ENCODE assay signal across 15 cellular contexts in genomic region chr19:18273566-18274302, GRCh38. TPM values are rescaled to one million over a fixed set of nuclear protein-coding genes. Genes with fewer than 3 reads are reported as not detected.
DNase-seq lines count a peak whose midpoint lies in the region; ATAC-seq and TF ChIP-seq lines count a peak whose summit lies in the region.
"Had no signal": no experiment of that assay in that cellular context is flagged by ENCODE, and none has a peak within 500 bp of the region (broad histone marks: within the 10 kb centered on the region; RNA-seq: fewer than 3 reads in every experiment).

No MANE protein-coding gene starts in this region.

- peak overlapping the region; percentile 77 to 100 (median 90) for H3K27ac ChIP-seq in transverse colon

- H3K9me3 Mint-ChIP-seq in chondrocyte (ENCODE audit: low read depth), result no peaks in the 10 kb centered on the region
- H3K9me3 Mint-ChIP-seq in naive thymus-derived CD8-positive, alpha-beta T cell, result no peaks in the 10 kb centered on the region
- H3K9me3 Mint-ChIP-seq: activated naive CD8-positive, alpha-beta T cell treated with anti-CD3 and anti-CD28 coated beads, Interleukin-2, amount 10 ng/mL, durations not matched to agents 7 days and 5 days; T-helper 1 cell treated with Interleukin-12 subunit alpha and Interleukin-12 subunit beta and Interleukin-4 antibody, amounts not matched to agents 30 μg/mL and 1 μg/mL, for 36 hours had no signal

- no peaks in the 10 kb centered on the region for H3K9me3 ChIP-seq in transverse colon

- no peak overlapping the region for H3K4me3 ChIP-seq in transverse colon

- peak overlapping the region; percentile 17 for H3K27ac Mint-ChIP-seq in chondrocyte (ENCODE audit: unreplicated experiment)
- H3K27ac Mint-ChIP-seq in naive thymus-derived CD8-positive, alpha-beta T cell, result peak overlapping the region in 6 of 10 donors; percentile 11 to 100 (median 60)
- H3K27ac Mint-ChIP-seq: T-helper 1 cell treated with Interleukin-12 subunit alpha and Interleukin-12 subunit beta and Interleukin-4 antibody, amounts not matched to agents 30 μg/mL and 1 μg/mL, for 36 hours had no signal

- TF ChIP-seq CTCF in chondrocyte (IDR thresholded peaks at IDR 0.05) (no peak), transverse colon (IDR thresholded peaks at IDR 0.05) (no peak)

- no peak for TF ChIP-seq EP300 in transverse colon (IDR thresholded peaks at IDR 0.05; ENCODE audit: low read depth)

- H3K27me3 Mint-ChIP-seq in chondrocyte (ENCODE audit: low read depth), result no peaks in the 10 kb centered on the region
- no peaks in the 10 kb centered on the region for H3K27me3 Mint-ChIP-seq in naive thymus-derived CD8-positive, alpha-beta T cell
- H3K27me3 Mint-ChIP-seq: activated naive CD8-positive, alpha-beta T cell treated with anti-CD3 and anti-CD28 coated beads, Interleukin-2, amount 10 ng/mL, durations not matched to agents 7 days and 5 days had no signal

- WGBS in transverse colon (ENCODE audit: low coverage in 1 of 2), 2 donors, result 93 to 94% methylated on average over 4 to 14 of the region's 14 CpGs

- POLR2A ChIA-PET in naive thymus-derived CD8-positive, alpha-beta T cell (lab: Charles Lee), result interaction anchor here (0.5 to 23.0 kb wide), 3 partner anchors 21 to 79 kb away, joined by 3 to 2305 read pairs (median 3); partner anchors contain the start of gene LSM4

- H3K4me1 Mint-ChIP-seq in chondrocyte (ENCODE audit: low read depth), result peaks cover 34% of the 10 kb centered on the region
- H3K4me1 Mint-ChIP-seq in naive thymus-derived CD8-positive, alpha-beta T cell, result peaks cover 16 to 49% (median 41%) of the 10 kb centered on the region in 4 donors

- H3K36me3 Mint-ChIP-seq in chondrocyte (ENCODE audit: low read depth), result peaks cover 3% of the 10 kb centered on the region
- H3K36me3 Mint-ChIP-seq in naive thymus-derived CD8-positive, alpha-beta T cell, result peaks cover 0 to 42% (median 1%) of the 10 kb centered on the region in 3 donors

- H3K4me3 Mint-ChIP-seq in chondrocyte (ENCODE audit: unreplicated experiment), result no peak overlapping the region
- H3K4me3 Mint-ChIP-seq in naive thymus-derived CD8-positive, alpha-beta T cell, result peak overlapping the region in 5 of 10 donors; percentile 8 to 75 (median 58)
- H3K4me3 Mint-ChIP-seq: CD14-positive monocyte; T-helper 1 cell treated with Interleukin-12 subunit alpha and Interleukin-12 subunit beta and Interleukin-4 antibody, amounts not matched to agents 30 μg/mL and 1 μg/mL, for 36 hours had no signal

- peak; percentile 27 for DNase-seq in NAMALWA (ENCODE audit: low spot score)
- DNase-seq in chondrocyte (ENCODE audit: low spot score), result no peak
- DNase-seq in naive thymus-derived CD8-positive, alpha-beta T cell, result peak in 3 of 10 donors; percentile 36 to 50 (median 37)
- no peak for DNase-seq in transverse colon
- no peak for DNase-seq in Kasumi-1 (lab: John Stamatoyannopoulos, UW)
- DNase-seq in anterior cingulate cortex (lab: John Stamatoyannopoulos, UW), result no peak
- DNase-seq: activated CD4-positive, alpha-beta T cell treated with anti-CD3 and anti-CD28 coated beads for 1 hour; activated naive CD8-positive, alpha-beta T cell treated with anti-CD3 and anti-CD28 coated beads, Interleukin-2, amount 10 ng/mL, durations not matched to agents 7 days and 5 days; hippocampal formation; NCI-H1105; stimulated activated CD4-positive, alpha-beta T cell treated with anti-CD3 and anti-CD28 coated beads, Interleukin-2, amount 100 ng/mL, for 24 hours had no signal

- no peaks in the 10 kb centered on the region for H3K27me3 ChIP-seq in transverse colon

- H3K36me3 ChIP-seq in transverse colon, result peaks cover 0 to 3% (median 1%) of the 10 kb centered on the region in 4 donors

- H3K4me1 ChIP-seq in transverse colon, result peaks cover 26 to 58% (median 42%) of the 10 kb centered on the region in 4 donors

- TF ChIP-seq POLR2A in transverse colon (IDR thresholded peaks at IDR 0.05), result no peak

- ATAC-seq in naive thymus-derived CD8-positive, alpha-beta T cell, result no peak
- ATAC-seq in HG03439 (IDR thresholded peaks at IDR 0.05; ENCODE audit: unreplicated experiment), result no peak

- intact Hi-C loops in transverse colon (cut with DNase I; ENCODE audit: low total_unique reads), result no loop called here

- in situ Hi-C loops in transverse colon (cut with MboI; ENCODE audit: low pct_ligation_motif_present in 1 of 4, low pct_unique_long_range_greater_than_20kb in 1 of 4, low sequenced_read_pairs in 3 of 4), result loop anchor here in 2 of 4 donors (10.0 to 25.0 kb wide), 2 partner anchors 51 to 139 kb away; partner anchors contain the start of genes LSM4 (in 2 of the 2) and SSBP4 (in 1 of the 2)

RNA-seq across cellular contexts. Expression of gene IQCN, which starts 0.5 kb away (rescaled TPM):
- total RNA-seq in chondrocyte (1.6 to 4.0 TPM (median 2.4 TPM) in 3 replicates), transverse colon (10 to 100 TPM in 3 of 4 donors, 1 to 10 TPM in 1; 4.8 to 49.7 (median 17.5) TPM)
- total RNA-seq in naive thymus-derived CD8-positive, alpha-beta T cell, result 1 to 10 TPM; 7.4 to 8.4 TPM
- under 1 TPM in 2 of 3 donors, not detected in 1; 0.06 to 0.15 TPM for polyA plus RNA-seq in naive thymus-derived CD8-positive, alpha-beta T cell
- polyA plus RNA-seq: CD14-positive monocyte had no signal

RNA-seq across cellular contexts. Expression of gene JUND, which starts 7.7 kb away (rescaled TPM):
- total RNA-seq in chondrocyte, result 129 to 181 TPM (median 176 TPM) in 3 replicates
- total RNA-seq in naive thymus-derived CD8-positive, alpha-beta T cell, result 100 to 1,000 TPM; 181 to 189 TPM
- 100 to 1,000 TPM in 1 of 3 donors, 10 to 100 TPM in 2; 43.3 to 169 (median 69.1) TPM for polyA plus RNA-seq in naive thymus-derived CD8-positive, alpha-beta T cell
- total RNA-seq in transverse colon, result 1,000 to 10,000 TPM in 3 of 4 donors, 100 to 1,000 TPM in 1; 714 to 2,423 (median 1,288) TPM

RNA-seq across cellular contexts. Expression of gene PDE4C, which starts 47.5 kb away (rescaled TPM):
- 2.9 to 3.4 TPM in 2 of 3 replicates, not detected in the other for total RNA-seq in chondrocyte
- total RNA-seq in naive thymus-derived CD8-positive, alpha-beta T cell, result not detected
- polyA plus RNA-seq in naive thymus-derived CD8-positive, alpha-beta T cell, result not detected
- 10 to 100 TPM in 2 of 4 donors, 1 to 10 TPM in 2; 3.0 to 18.3 (median 7.7) TPM for total RNA-seq in transverse colon
- total RNA-seq: myocyte had no signal
- polyA plus RNA-seq: CD14-positive monocyte had no signal

RNA-seq across cellular contexts. Expression of gene LSM4, which starts 49.1 kb away (rescaled TPM):
- total RNA-seq in chondrocyte (68.1 to 84.8 TPM (median 73.0 TPM) in 3 replicates), transverse colon (100 to 1,000 TPM in 3 of 4 donors, 10 to 100 TPM in 1; 94.3 to 218 (median 175) TPM)
- 10 to 100 TPM; 82.1 to 84.0 TPM for total RNA-seq in naive thymus-derived CD8-positive, alpha-beta T cell
- polyA plus RNA-seq in naive thymus-derived CD8-positive, alpha-beta T cell, result 100 to 1,000 TPM; 162 to 198 (median 181) TPM
